In the genomic region with DNA sequence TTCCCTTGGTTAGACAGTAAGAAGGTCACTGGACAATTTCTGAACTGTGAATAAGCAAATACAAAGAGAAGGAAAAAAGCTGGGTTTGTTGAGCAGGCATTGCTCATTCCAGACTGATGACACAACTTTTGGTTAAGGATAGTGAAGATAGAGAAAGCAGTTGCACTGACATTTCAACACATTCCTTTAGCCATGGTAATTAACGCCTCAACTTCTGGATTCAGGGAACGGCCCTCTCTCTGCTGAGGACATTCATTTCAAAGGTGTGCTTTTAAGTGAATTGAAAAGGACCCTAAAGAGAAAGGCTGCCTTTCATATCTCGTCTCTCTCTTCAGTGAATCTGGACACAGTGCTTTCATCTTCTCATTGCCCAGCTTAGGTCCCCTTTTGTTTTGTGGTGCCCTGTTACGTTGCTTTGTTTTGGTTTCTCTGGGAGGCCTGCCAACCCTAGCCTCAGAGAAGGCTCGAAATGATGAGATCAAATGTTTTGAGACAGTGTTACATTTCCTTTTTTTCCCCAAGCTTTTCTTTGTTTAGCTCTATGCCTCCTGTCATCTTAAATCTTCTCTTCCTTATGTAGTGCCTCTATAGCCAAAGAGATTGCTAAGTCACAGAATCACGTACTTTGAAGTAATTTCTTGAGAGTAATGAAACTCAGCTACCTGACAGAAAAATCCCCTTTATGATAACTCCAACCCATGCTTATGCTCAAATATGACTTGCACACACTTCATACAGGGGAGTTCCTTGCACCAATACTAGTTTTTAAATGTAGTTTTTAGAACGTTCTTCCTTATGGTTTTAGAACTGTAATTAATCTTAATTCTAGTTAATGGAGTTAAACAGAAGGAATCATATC, we compare ENCODE assay signal across 8 cellular contexts.
DNase-seq lines count a peak whose midpoint lies in the region; ATAC-seq and TF ChIP-seq lines count a peak whose summit lies in the region.

No MANE protein-coding gene starts in this region.

- 9 to 18% methylated on average over 7 of the region's 7 CpGs for WGBS in esophagus squamous epithelium, 2 donors

- H3K9me3 ChIP-seq in RWPE2 (ENCODE audit: severe bottlenecking) = no peaks in the 10 kb centered on the region
- H3K9me3 ChIP-seq in esophagus squamous epithelium = no peaks in the 10 kb centered on the region

- peaks cover 51% of the 10 kb centered on the region for H3K36me3 ChIP-seq in RWPE2 (ENCODE audit: low read depth)
- H3K36me3 ChIP-seq in esophagus squamous epithelium = no peaks in the 10 kb centered on the region

- DNase-seq in AG08396 (ENCODE audit: low spot score) (peak; percentile 69), RWPE2 (ENCODE audit: low spot score) (no peak), esophagus squamous epithelium (lab: John Stamatoyannopoulos, UW) (no peak), retina (peak; percentile 79), cerebellar nuclear complex (lab: John Stamatoyannopoulos, UW) (no peak)
- no peak for DNase-seq in activated CD8-positive, alpha-beta memory T cell treated with anti-CD3 and anti-CD28 coated beads for 24 hours

- H3K27me3 ChIP-seq in RWPE2 (ENCODE audit: insufficient read depth, poor library complexity, severe bottlenecking) (no peaks in the 10 kb centered on the region), esophagus squamous epithelium (no peaks in the 10 kb centered on the region)

- ATAC-seq in GM21381 (IDR thresholded peaks at IDR 0.05; ENCODE audit: unreplicated experiment) (peak; percentile 61), RWPE2 (ENCODE audit: low read depth) (peak; percentile 71), GM18517 (IDR thresholded peaks at IDR 0.05; ENCODE audit: unreplicated experiment) (no peak)

- TF ChIP-seq CTCF in RWPE2 (IDR thresholded peaks at IDR 0.05; ENCODE audit: poor library complexity, severe bottlenecking) (no peak), esophagus squamous epithelium (IDR thresholded peaks at IDR 0.05) (no peak)

- no peak for TF ChIP-seq POLR2A in esophagus squamous epithelium (IDR thresholded peaks at IDR 0.05)

- peak overlapping the region; percentile 98 for H3K27ac ChIP-seq in RWPE2 (ENCODE audit: poor library complexity, severe bottlenecking)
- H3K27ac ChIP-seq in esophagus squamous epithelium = peak overlapping the region in 3 of 4 donors; percentile 30 to 64 (median 42)

- H3K4me3 ChIP-seq in RWPE2 (ENCODE audit: severe bottlenecking) = peak overlapping the region; percentile 5
- H3K4me3 ChIP-seq in esophagus squamous epithelium = peak overlapping the region in 2 of 4 donors; percentile 11 to 31

- intact Hi-C loops in esophagus squamous epithelium (cut with DNase I) = no loop called here

- peaks cover 72% of the 10 kb centered on the region for H3K4me1 ChIP-seq in RWPE2 (ENCODE audit: insufficient read depth, poor library complexity, severe bottlenecking)
- H3K4me1 ChIP-seq in esophagus squamous epithelium = peaks cover 0 to 38% (median 6%) of the 10 kb centered on the region in 3 donors

Comparison
In these comparisons a context has a peak if more than half of its experiments do, and no peak if none do; other contexts are left out.
1. DNase-seq: peak in AG08396 (single experiment) and retina (single experiment); none in RWPE2 (single experiment), esophagus squamous epithelium (single experiment), activated CD8-positive, alpha-beta memory T cell treated with anti-CD3 and anti-CD28 coated beads for 24 hours (single experiment) and cerebellar nuclear complex (0 of 2).